Comparison of ENCODE assay signal across 16 cellular contexts in genomic region chr19:484494-484893, GRCh38. TPM values are rescaled to one million over a fixed set of nuclear protein-coding genes. Genes with fewer than 3 reads are reported as not detected.
DNase-seq lines count a peak whose midpoint lies in the region.
"Had no signal": no experiment of that assay in that cellular context is flagged by ENCODE, and none has a peak within 500 bp of the region (broad histone marks: within the 10 kb centered on the region; RNA-seq: fewer than 3 reads in every experiment).

No MANE protein-coding gene starts in this region.

- DNase-seq in NCI-H146 (lab: John Stamatoyannopoulos, UW) (peak; percentile 19), NCI-H146 treated with DMSO at 0.1 percent for 48 hours (lab: John Stamatoyannopoulos, UW; ENCODE audit: unreplicated experiment) (no peak), islet precursor cell (peak; percentile 50), AG08396 (ENCODE audit: low spot score) (no peak)
- no peak for DNase-seq in effector CD8-positive, alpha-beta T cell (lab: John Stamatoyannopoulos, UW)
- DNase-seq: DMS153, GF-D8, NCI-H1930, NCI-H226, OCI-M1, SIG-M5 had no signal

- peak overlapping the region; percentile 99 for H3K27ac ChIP-seq in temporal lobe (ENCODE audit: low read depth, low read length)
- H3K27ac ChIP-seq: 22Rv1 had no signal

RNA-seq across cellular contexts. Expression of gene MADCAM1, which starts 11.8 kb away (rescaled TPM):
- total RNA-seq in temporal lobe = 0.74 TPM
- total RNA-seq: Daoy, M059J had no signal

RNA-seq across cellular contexts. Expression of gene TPGS1, which starts 22.8 kb away (rescaled TPM):
- total RNA-seq in temporal lobe = 12.8 TPM

RNA-seq across cellular contexts. Expression of gene SHC2, which starts 23.7 kb away (rescaled TPM):
- total RNA-seq in temporal lobe = 8.9 TPM
- total RNA-seq: RPMI7951 had no signal

RNA-seq across cellular contexts. Expression of gene CDC34, which starts 47.1 kb away (rescaled TPM):
- total RNA-seq in temporal lobe = 36.4 TPM

RNA-seq across cellular contexts. Expression of gene GZMM, which starts 59.4 kb away (rescaled TPM):
- not detected for total RNA-seq in temporal lobe

Comparison
In these comparisons a context has a peak if more than half of its experiments do, and no peak if none do; other contexts are left out.
1. DNase-seq: peak in NCI-H146 (single experiment) and islet precursor cell (single experiment); none in NCI-H146 treated with DMSO at 0.1 percent for 48 hours (single experiment), effector CD8-positive, alpha-beta T cell (single experiment) and AG08396 (single experiment).